Comparison of ENCODE assay signal across 8 cellular contexts in genomic region chr19:8389891-8390616, GRCh38. TPM values are rescaled to one million over a fixed set of nuclear protein-coding genes. Genes with fewer than 3 reads are reported as not detected.
DNase-seq lines count a peak whose midpoint lies in the region; ATAC-seq, FAIRE-seq and TF ChIP-seq lines count a peak whose summit lies in the region.

Gene RAB11B, plus strand, starts transcription at chr19:8390360. Its CDS starts 57 bp downstream, at chr19:8390417.

- TF ChIP-seq POLR2A in GM19193 (IDR thresholded peaks at IDR 0.05; ENCODE audit: extremely low read depth, insufficient read depth, insufficient read length), result peak; percentile 69

- H3K4me3 ChIP-seq in keratinocyte (ENCODE audit: control insufficient read depth in 2 of 3, extremely low read depth in 1 of 3, insufficient read depth in 2 of 3, low read depth in 1 of 3, low read length in 3 of 3), result peak within 1 kb of the TSS; percentile 57 to 88 (median 86)

- peak within 1 kb of the TSS; percentile 97 for H3K9ac ChIP-seq in keratinocyte (ENCODE audit: control insufficient read depth, extremely low read depth, insufficient read depth, low read length)

- peak; percentile 99 for DNase-seq in AML-193 (lab: John Stamatoyannopoulos, UW)
- DNase-seq in NCI-H510A treated with DMSO at 0.1 percent for 48 hours (lab: John Stamatoyannopoulos, UW), result peak; percentile 100
- DNase-seq in activated CD4-positive, alpha-beta T cell treated with anti-CD3 and anti-CD28 coated beads for 24 hours (ENCODE audit: low read depth in 2 of 2), result peak; percentile 96 to 97
- DNase-seq in chondrocyte (ENCODE audit: low spot score), result peak; percentile 99
- DNase-seq in keratinocyte (ENCODE audit: low read depth, low spot score), result peak; percentile 96
- DNase-seq in stimulated activated CD4-positive, alpha-beta T cell treated with anti-CD3 and anti-CD28 coated beads, Interleukin-15, amount 100 ng/mL, for 1 hour (ENCODE audit: low read depth in 1 of 2, low spot score in 1 of 2), result peak; percentile 94 to 95

- peak within 1 kb of the TSS; percentile 97 for H3K27ac Mint-ChIP-seq in chondrocyte (ENCODE audit: unreplicated experiment)

- TF ChIP-seq CTCF in chondrocyte (IDR thresholded peaks at IDR 0.05) (no peak), keratinocyte (optimal IDR thresholded peaks at IDR 0.05 in 1 of 3, IDR thresholded peaks at IDR 0.05 in 1 of 3, conservative IDR thresholded peaks at IDR 0.05 in 1 of 3; ENCODE audit: extremely low read depth in 1 of 3, insufficient read depth in 2 of 3, low read length in 3 of 3) (no peak)

- no peaks in the 10 kb centered on the region for H4K20me1 ChIP-seq in keratinocyte (ENCODE audit: control insufficient read depth, extremely low read depth, insufficient read depth, low read length)

- peak within 1 kb of the TSS; percentile 84 for H3K4me3 Mint-ChIP-seq in chondrocyte (ENCODE audit: unreplicated experiment)

- dilution Hi-C loops in keratinocyte (cut with MboI; ENCODE audit: extremely low pct_ligation_motif_present, low sequenced_read_pairs), result no loop called here

- peak; percentile 84 for FAIRE-seq in keratinocyte (lab: Jason Lieb, UNC)

- H2AFZ ChIP-seq in keratinocyte (ENCODE audit: control insufficient read depth, low read length), result peak within 1 kb of the TSS; percentile 86

- H3K36me3 Mint-ChIP-seq in chondrocyte (ENCODE audit: low read depth), result peaks cover 3% of the 10 kb centered on the region

- H3K79me2 ChIP-seq in keratinocyte (ENCODE audit: control insufficient read depth, insufficient read depth, low read length), result peaks cover 32% of the 10 kb centered on the region

- peak within 1 kb of the TSS; percentile 96 for H3K27ac ChIP-seq in keratinocyte (ENCODE audit: control insufficient read depth, insufficient read depth, low read length)

- H3K9me3 Mint-ChIP-seq in chondrocyte (ENCODE audit: low read depth), result peaks cover 4% of the 10 kb centered on the region

- H3K4me1 ChIP-seq in keratinocyte (ENCODE audit: control insufficient read depth, extremely low read depth, insufficient read depth, low read length), result peaks cover 23% of the 10 kb centered on the region

- peaks cover 56% of the 10 kb centered on the region for H3K4me1 Mint-ChIP-seq in chondrocyte (ENCODE audit: low read depth)

- no peaks in the 10 kb centered on the region for H3K36me3 ChIP-seq in keratinocyte (ENCODE audit: control insufficient read depth in 2 of 2, extremely low read depth in 1 of 2, insufficient read depth in 2 of 2, low read length in 2 of 2)

- ATAC-seq in HG03439 (IDR thresholded peaks at IDR 0.05; ENCODE audit: unreplicated experiment), result peak; percentile 91

- peaks cover 6% of the 10 kb centered on the region for H3K9me1 ChIP-seq in keratinocyte (ENCODE audit: control insufficient read depth, extremely low read depth, insufficient read depth, low read length)

- no peaks in the 10 kb centered on the region for H3K27me3 Mint-ChIP-seq in chondrocyte (ENCODE audit: low read depth)

- no peaks in the 10 kb centered on the region for H3K9me3 ChIP-seq in keratinocyte (ENCODE audit: control insufficient read depth, low read depth, low read length)

- H3K27me3 ChIP-seq in keratinocyte (ENCODE audit: control insufficient read depth, extremely low read depth, insufficient read depth, low read length), result no peaks in the 10 kb centered on the region

- peak within 1 kb of the TSS; percentile 75 for H3K4me2 ChIP-seq in keratinocyte (ENCODE audit: control insufficient read depth, extremely low read depth, insufficient read depth, low read depth, low read length)

RNA-seq across cellular contexts. Expression of gene RAB11B, which starts in this region (rescaled TPM):
- 96.4 to 106 TPM (median 104 TPM) in 3 replicates for total RNA-seq in chondrocyte
- polyA plus RNA-seq in keratinocyte, result 14.3 to 40.8 TPM (median 17.0 TPM) in 3 replicates
- 21.0 TPM for polyA plus RNA-seq in keratinocyte (2011; ENCODE audit: low read depth)
- 17.2 and 41.2 TPM in 2 replicates for polyA plus RNA-seq in keratinocyte (2011; cell fraction: cytosol; rRNA removed)
- polyA plus RNA-seq in keratinocyte (2011; cell fraction: nucleus; rRNA removed), result 42.2 and 51.7 TPM in 2 replicates
- 66.3 and 94.2 TPM in 2 replicates for polyA plus RNA-seq in keratinocyte (2012; ENCODE audit: low replicate concordance)
- 19.0 to 35.3 TPM (median 20.4 TPM) in 3 replicates for polyA minus RNA-seq in keratinocyte
- 80.6 TPM for polyA minus RNA-seq in keratinocyte (2011; cell fraction: cytosol; rRNA and poly(A)+ RNA removed)
- 21.7 and 30.6 TPM in 2 replicates for polyA minus RNA-seq in keratinocyte (2011; cell fraction: nucleus; rRNA and poly(A)+ RNA removed)

Comparison
In these comparisons a context has a peak if more than half of its experiments do, and no peak if none do; other contexts are left out.
1. Peak in every context shown above with its lines: DNase-seq, ATAC-seq, H3K4me3 ChIP-seq and H3K27ac ChIP-seq.